In the genomic region with DNA sequence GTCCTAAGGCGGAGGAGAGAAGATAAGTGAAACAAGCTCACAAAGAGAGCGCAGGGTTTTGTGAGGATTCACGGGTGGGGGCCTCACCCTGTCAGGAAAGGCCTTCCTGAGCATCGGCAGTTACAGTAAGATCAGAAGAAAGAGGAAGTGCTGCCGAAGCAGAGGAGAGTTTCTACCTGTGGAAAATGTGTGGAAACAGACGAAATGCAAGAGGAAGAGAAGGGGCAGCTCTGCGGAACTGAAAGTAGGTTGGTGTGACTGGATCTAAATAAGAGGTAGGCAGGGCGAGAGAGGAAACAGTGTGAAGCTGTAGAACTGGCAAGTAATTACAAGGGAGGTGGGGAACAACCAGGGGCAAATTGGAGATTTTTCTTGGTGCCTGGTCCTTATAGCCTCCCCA, we compare ENCODE assay signal across 1 cellular context.
TF ChIP-seq lines count a peak whose summit lies in the region.

No MANE protein-coding gene starts in this region.

TF ChIP-seq in GM12878, 131 proteins besides CTCF, POLR2A, EP300 and RAD21 (continued from another document and continues in another):
- TF ChIP-seq HSF1 (IDR thresholded peaks at IDR 0.05; ENCODE audit: low read depth, low read length) (no peak), NRF1 (conservative IDR thresholded peaks at IDR 0.05; ENCODE audit: low read depth, low read length) (no peak), YY1 (IDR thresholded peaks at IDR 0.05; ENCODE audit: low read depth, low read length) (no peak), HDGF (IDR thresholded peaks at IDR 0.05) (no peak), MTA3 (IDR thresholded peaks at IDR 0.05; ENCODE audit: borderline replicate concordance, low read length) (peak; percentile 66; the same call in 1 of the 2 replicates), NFXL1 (IDR thresholded peaks at IDR 0.05; ENCODE audit: borderline replicate concordance) (no peak), TCF7 (IDR thresholded peaks at IDR 0.05; ENCODE audit: borderline replicate concordance) (no peak), IKZF2 (IDR thresholded peaks at IDR 0.05) (peak; percentile 99), KDM1A (IDR thresholded peaks at IDR 0.05; ENCODE audit: borderline replicate concordance) (no peak), SIX5 (IDR thresholded peaks at IDR 0.05; ENCODE audit: low read depth, low read length, severe bottlenecking) (no peak), JUNB (IDR thresholded peaks at IDR 0.05) (no peak), FOS (IDR thresholded peaks at IDR 0.05; ENCODE audit: borderline replicate concordance, extremely low read depth, insufficient read length) (no peak), ZBED1 (IDR thresholded peaks at IDR 0.05; ENCODE audit: borderline replicate concordance) (peak; percentile 37; the same call in 1 of the 2 replicates), MTA2 (IDR thresholded peaks at IDR 0.05; ENCODE audit: low read depth) (peak; percentile 84), RBBP5 (conservative IDR thresholded peaks at IDR 0.05) (no peak), SMARCA5 (IDR thresholded peaks at IDR 0.05) (no peak), CBX5 (IDR thresholded peaks at IDR 0.05; ENCODE audit: low read depth) (no peak), CEBPB (IDR thresholded peaks at IDR 0.05; ENCODE audit: borderline replicate concordance in 1 of 2, low read depth in 2 of 2, low read length in 2 of 2) (no peak), PML (IDR thresholded peaks at IDR 0.05; ENCODE audit: low read length) (no peak), SP1 (IDR thresholded peaks at IDR 0.05; ENCODE audit: low read depth, low read length) (no peak), SRF (IDR thresholded peaks at IDR 0.05; ENCODE audit: low read depth in 2 of 2, low read length in 2 of 2) (no peak), ZBTB11 (CRISPR knock-in tag; IDR thresholded peaks at IDR 0.05) (no peak), EED (IDR thresholded peaks at IDR 0.05; ENCODE audit: low read depth) (peak; percentile 99), CHD1 (IDR thresholded peaks at IDR 0.05; ENCODE audit: low read depth, low read length) (0 out of 2 replicates have a peak, but pooled peaks have one; percentile 81), BHLHE40 (IDR thresholded peaks at IDR 0.05; ENCODE audit: borderline replicate concordance in 1 of 2, low read depth in 2 of 2, low read length in 1 of 2) (peak; percentile 21 to 43; a peak in 1 of 4 replicates)
- TF ChIP-seq, protein P1, sequence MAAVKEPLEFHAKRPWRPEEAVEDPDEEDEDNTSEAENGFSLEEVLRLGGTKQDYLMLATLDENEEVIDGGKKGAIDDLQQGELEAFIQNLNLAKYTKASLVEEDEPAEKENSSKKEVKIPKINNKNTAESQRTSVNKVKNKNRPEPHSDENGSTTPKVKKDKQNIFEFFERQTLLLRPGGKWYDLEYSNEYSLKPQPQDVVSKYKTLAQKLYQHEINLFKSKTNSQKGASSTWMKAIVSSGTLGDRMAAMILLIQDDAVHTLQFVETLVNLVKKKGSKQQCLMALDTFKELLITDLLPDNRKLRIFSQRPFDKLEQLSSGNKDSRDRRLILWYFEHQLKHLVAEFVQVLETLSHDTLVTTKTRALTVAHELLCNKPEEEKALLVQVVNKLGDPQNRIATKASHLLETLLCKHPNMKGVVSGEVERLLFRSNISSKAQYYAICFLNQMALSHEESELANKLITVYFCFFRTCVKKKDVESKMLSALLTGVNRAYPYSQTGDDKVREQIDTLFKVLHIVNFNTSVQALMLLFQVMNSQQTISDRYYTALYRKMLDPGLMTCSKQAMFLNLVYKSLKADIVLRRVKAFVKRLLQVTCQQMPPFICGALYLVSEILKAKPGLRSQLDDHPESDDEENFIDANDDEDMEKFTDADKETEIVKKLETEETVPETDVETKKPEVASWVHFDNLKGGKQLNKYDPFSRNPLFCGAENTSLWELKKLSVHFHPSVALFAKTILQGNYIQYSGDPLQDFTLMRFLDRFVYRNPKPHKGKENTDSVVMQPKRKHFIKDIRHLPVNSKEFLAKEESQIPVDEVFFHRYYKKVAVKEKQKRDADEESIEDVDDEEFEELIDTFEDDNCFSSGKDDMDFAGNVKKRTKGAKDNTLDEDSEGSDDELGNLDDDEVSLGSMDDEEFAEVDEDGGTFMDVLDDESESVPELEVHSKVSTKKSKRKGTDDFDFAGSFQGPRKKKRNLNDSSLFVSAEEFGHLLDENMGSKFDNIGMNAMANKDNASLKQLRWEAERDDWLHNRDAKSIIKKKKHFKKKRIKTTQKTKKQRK (IDR thresholded peaks at IDR 0.05; ENCODE audit: low read depth, low read length), result no peak
- TF ChIP-seq, protein P2, sequence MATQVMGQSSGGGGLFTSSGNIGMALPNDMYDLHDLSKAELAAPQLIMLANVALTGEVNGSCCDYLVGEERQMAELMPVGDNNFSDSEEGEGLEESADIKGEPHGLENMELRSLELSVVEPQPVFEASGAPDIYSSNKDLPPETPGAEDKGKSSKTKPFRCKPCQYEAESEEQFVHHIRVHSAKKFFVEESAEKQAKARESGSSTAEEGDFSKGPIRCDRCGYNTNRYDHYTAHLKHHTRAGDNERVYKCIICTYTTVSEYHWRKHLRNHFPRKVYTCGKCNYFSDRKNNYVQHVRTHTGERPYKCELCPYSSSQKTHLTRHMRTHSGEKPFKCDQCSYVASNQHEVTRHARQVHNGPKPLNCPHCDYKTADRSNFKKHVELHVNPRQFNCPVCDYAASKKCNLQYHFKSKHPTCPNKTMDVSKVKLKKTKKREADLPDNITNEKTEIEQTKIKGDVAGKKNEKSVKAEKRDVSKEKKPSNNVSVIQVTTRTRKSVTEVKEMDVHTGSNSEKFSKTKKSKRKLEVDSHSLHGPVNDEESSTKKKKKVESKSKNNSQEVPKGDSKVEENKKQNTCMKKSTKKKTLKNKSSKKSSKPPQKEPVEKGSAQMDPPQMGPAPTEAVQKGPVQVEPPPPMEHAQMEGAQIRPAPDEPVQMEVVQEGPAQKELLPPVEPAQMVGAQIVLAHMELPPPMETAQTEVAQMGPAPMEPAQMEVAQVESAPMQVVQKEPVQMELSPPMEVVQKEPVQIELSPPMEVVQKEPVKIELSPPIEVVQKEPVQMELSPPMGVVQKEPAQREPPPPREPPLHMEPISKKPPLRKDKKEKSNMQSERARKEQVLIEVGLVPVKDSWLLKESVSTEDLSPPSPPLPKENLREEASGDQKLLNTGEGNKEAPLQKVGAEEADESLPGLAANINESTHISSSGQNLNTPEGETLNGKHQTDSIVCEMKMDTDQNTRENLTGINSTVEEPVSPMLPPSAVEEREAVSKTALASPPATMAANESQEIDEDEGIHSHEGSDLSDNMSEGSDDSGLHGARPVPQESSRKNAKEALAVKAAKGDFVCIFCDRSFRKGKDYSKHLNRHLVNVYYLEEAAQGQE (IDR thresholded peaks at IDR 0.05; ENCODE audit: low read depth, low read length), result no peak
- TF ChIP-seq, protein P3, sequence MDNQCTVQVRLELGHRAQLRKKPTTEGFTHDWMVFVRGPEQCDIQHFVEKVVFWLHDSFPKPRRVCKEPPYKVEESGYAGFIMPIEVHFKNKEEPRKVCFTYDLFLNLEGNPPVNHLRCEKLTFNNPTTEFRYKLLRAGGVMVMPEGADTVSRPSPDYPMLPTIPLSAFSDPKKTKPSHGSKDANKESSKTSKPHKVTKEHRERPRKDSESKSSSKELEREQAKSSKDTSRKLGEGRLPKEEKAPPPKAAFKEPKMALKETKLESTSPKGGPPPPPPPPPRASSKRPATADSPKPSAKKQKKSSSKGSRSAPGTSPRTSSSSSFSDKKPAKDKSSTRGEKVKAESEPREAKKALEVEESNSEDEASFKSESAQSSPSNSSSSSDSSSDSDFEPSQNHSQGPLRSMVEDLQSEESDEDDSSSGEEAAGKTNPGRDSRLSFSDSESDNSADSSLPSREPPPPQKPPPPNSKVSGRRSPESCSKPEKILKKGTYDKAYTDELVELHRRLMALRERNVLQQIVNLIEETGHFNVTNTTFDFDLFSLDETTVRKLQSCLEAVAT (IDR thresholded peaks at IDR 0.05), result 0 out of 2 replicates have a peak, but pooled peaks have one; percentile 74
- TF ChIP-seq, protein P4, sequence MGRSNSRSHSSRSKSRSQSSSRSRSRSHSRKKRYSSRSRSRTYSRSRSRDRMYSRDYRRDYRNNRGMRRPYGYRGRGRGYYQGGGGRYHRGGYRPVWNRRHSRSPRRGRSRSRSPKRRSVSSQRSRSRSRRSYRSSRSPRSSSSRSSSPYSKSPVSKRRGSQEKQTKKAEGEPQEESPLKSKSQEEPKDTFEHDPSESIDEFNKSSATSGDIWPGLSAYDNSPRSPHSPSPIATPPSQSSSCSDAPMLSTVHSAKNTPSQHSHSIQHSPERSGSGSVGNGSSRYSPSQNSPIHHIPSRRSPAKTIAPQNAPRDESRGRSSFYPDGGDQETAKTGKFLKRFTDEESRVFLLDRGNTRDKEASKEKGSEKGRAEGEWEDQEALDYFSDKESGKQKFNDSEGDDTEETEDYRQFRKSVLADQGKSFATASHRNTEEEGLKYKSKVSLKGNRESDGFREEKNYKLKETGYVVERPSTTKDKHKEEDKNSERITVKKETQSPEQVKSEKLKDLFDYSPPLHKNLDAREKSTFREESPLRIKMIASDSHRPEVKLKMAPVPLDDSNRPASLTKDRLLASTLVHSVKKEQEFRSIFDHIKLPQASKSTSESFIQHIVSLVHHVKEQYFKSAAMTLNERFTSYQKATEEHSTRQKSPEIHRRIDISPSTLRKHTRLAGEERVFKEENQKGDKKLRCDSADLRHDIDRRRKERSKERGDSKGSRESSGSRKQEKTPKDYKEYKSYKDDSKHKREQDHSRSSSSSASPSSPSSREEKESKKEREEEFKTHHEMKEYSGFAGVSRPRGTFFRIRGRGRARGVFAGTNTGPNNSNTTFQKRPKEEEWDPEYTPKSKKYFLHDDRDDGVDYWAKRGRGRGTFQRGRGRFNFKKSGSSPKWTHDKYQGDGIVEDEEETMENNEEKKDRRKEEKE (IDR thresholded peaks at IDR 0.05), result no peak
- TF ChIP-seq, protein P5, sequence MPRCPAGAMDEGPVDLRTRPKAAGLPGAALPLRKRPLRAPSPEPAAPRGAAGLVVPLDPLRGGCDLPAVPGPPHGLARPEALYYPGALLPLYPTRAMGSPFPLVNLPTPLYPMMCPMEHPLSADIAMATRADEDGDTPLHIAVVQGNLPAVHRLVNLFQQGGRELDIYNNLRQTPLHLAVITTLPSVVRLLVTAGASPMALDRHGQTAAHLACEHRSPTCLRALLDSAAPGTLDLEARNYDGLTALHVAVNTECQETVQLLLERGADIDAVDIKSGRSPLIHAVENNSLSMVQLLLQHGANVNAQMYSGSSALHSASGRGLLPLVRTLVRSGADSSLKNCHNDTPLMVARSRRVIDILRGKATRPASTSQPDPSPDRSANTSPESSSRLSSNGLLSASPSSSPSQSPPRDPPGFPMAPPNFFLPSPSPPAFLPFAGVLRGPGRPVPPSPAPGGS (IDR thresholded peaks at IDR 0.05; ENCODE audit: borderline replicate concordance, insufficient read depth, low read depth, low read length, poor library complexity, severe bottlenecking), result no peak
- TF ChIP-seq, protein P6, sequence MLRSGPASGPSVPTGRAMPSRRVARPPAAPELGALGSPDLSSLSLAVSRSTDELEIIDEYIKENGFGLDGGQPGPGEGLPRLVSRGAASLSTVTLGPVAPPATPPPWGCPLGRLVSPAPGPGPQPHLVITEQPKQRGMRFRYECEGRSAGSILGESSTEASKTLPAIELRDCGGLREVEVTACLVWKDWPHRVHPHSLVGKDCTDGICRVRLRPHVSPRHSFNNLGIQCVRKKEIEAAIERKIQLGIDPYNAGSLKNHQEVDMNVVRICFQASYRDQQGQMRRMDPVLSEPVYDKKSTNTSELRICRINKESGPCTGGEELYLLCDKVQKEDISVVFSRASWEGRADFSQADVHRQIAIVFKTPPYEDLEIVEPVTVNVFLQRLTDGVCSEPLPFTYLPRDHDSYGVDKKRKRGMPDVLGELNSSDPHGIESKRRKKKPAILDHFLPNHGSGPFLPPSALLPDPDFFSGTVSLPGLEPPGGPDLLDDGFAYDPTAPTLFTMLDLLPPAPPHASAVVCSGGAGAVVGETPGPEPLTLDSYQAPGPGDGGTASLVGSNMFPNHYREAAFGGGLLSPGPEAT (IDR thresholded peaks at IDR 0.05; ENCODE audit: low read depth), result peak; percentile 94
